In genomic region chr6:106084106-106084963, GRCh38 we compare ENCODE assay signal across 8 cellular contexts. TPM values are rescaled to one million over a fixed set of nuclear protein-coding genes. Genes with fewer than 3 reads are reported as not detected.
DNase-seq lines count a peak whose midpoint lies in the region; ATAC-seq and TF ChIP-seq lines count a peak whose summit lies in the region.

No MANE protein-coding gene starts in this region.

- CTCF ChIA-PET in activated CD4-positive, alpha-beta T cell treated with anti-CD3 and anti-CD28 coated beads, Interleukin-2, amount 10 ng/mL, durations not matched to agents 7 days and 5 days (lab: Charles Lee), result interaction anchor here (0.5 to 2.2 kb wide), 7 partner anchors 8 to 599 kb away, joined by 3 to 9 read pairs (median 3); no protein-coding TSS in a partner anchor

- H3K27me3 Mint-ChIP-seq in activated CD4-positive, alpha-beta T cell treated with anti-CD3 and anti-CD28 coated beads, Interleukin-2, amount 10 ng/mL, durations not matched to agents 7 days and 5 days, result peaks cover 26% of the 10 kb centered on the region
- no peaks in the 10 kb centered on the region for H3K27me3 Mint-ChIP-seq in effector memory CD8-positive, alpha-beta T cell
- H3K27me3 Mint-ChIP-seq in nephron progenitor cell (ENCODE audit: low read depth, poor library complexity), result no peaks in the 10 kb centered on the region

- no peaks in the 10 kb centered on the region for H3K27me3 ChIP-seq in Peyer's patch

- TF ChIP-seq CTCF in Peyer's patch (IDR thresholded peaks at IDR 0.05) (peak; percentile 25 to 49 (median 46)), nephron progenitor cell (IDR thresholded peaks at IDR 0.05) (peak; percentile 69)

- H3K9me3 Mint-ChIP-seq in activated CD4-positive, alpha-beta T cell treated with anti-CD3 and anti-CD28 coated beads, Interleukin-2, amount 10 ng/mL, durations not matched to agents 7 days and 5 days, result no peaks in the 10 kb centered on the region
- H3K9me3 Mint-ChIP-seq in effector memory CD8-positive, alpha-beta T cell, result no peaks in the 10 kb centered on the region
- H3K9me3 Mint-ChIP-seq in nephron progenitor cell, result no peaks in the 10 kb centered on the region

- no peak overlapping the region for H3K4me3 ChIP-seq in Peyer's patch

- no peak overlapping the region for H3K4me3 Mint-ChIP-seq in activated CD4-positive, alpha-beta T cell treated with anti-CD3 and anti-CD28 coated beads, Interleukin-2, amount 10 ng/mL, durations not matched to agents 7 days and 5 days
- peak overlapping the region; percentile 96 to 98 for H3K4me3 Mint-ChIP-seq in effector memory CD8-positive, alpha-beta T cell
- H3K4me3 Mint-ChIP-seq in nephron progenitor cell, result peak overlapping the region; percentile 91

- H3K4me1 ChIP-seq in Peyer's patch, result peaks cover 0 to 8% (median 1%) of the 10 kb centered on the region in 4 donors

- POLR2A ChIA-PET in activated CD4-positive, alpha-beta T cell treated with anti-CD3 and anti-CD28 coated beads, Interleukin-2, amount 10 ng/mL, durations not matched to agents 7 days and 5 days (lab: Charles Lee), result interaction anchor here (0.8 kb wide), 1 partner anchor 92 kb away, joined by 3 read pairs; no protein-coding TSS in a partner anchor

- peak; percentile 85 for ATAC-seq in GM21526 (IDR thresholded peaks at IDR 0.05; ENCODE audit: low FRiP score, unreplicated experiment)
- ATAC-seq in effector memory CD8-positive, alpha-beta T cell (replicated peaks), result peak; percentile 8

- peaks cover 27% of the 10 kb centered on the region for H3K36me3 Mint-ChIP-seq in activated CD4-positive, alpha-beta T cell treated with anti-CD3 and anti-CD28 coated beads, Interleukin-2, amount 10 ng/mL, durations not matched to agents 7 days and 5 days (ENCODE audit: low read depth)
- peaks cover 6% of the 10 kb centered on the region for H3K36me3 Mint-ChIP-seq in effector memory CD8-positive, alpha-beta T cell (ENCODE audit: insufficient read depth)
- no peaks in the 10 kb centered on the region for H3K36me3 Mint-ChIP-seq in nephron progenitor cell (ENCODE audit: low read depth)

- peaks cover 73% of the 10 kb centered on the region for H3K4me1 Mint-ChIP-seq in activated CD4-positive, alpha-beta T cell treated with anti-CD3 and anti-CD28 coated beads, Interleukin-2, amount 10 ng/mL, durations not matched to agents 7 days and 5 days
- peaks cover 53% of the 10 kb centered on the region in 2 donors for H3K4me1 Mint-ChIP-seq in effector memory CD8-positive, alpha-beta T cell (ENCODE audit: low read depth in 2 of 2)
- H3K4me1 Mint-ChIP-seq in nephron progenitor cell, result peaks cover 83% of the 10 kb centered on the region

- no peak for TF ChIP-seq POLR2A in Peyer's patch (IDR thresholded peaks at IDR 0.05)

- H3K27ac ChIP-seq in Peyer's patch, result peak overlapping the region in 3 of 4 donors; percentile 55 to 76 (median 72)

- no peak for DNase-seq in activated CD4-positive, alpha-beta T cell treated with anti-CD3 and anti-CD28 coated beads, Interleukin-2, amount 10 ng/mL, durations not matched to agents 7 days and 5 days
- no peak for DNase-seq in activated CD4-positive, alpha-beta T cell treated with anti-CD3 and anti-CD28 coated beads, Interleukin-2, amount 50 U/mL, for 48 hours
- peak; percentile 74 for DNase-seq in HK-2 (ENCODE audit: unreplicated experiment)
- peak in 1 of 3 donors; percentile 69 for DNase-seq in Peyer's patch
- DNase-seq in effector memory CD8-positive, alpha-beta T cell, result no peak
- peak; percentile 47 for DNase-seq in nephron progenitor cell
- DNase-seq in NCI-H1092 treated with DMSO at 0.1 percent for 48 hours (lab: John Stamatoyannopoulos, UW), result no peak

- H3K27ac Mint-ChIP-seq in activated CD4-positive, alpha-beta T cell treated with anti-CD3 and anti-CD28 coated beads, Interleukin-2, amount 10 ng/mL, durations not matched to agents 7 days and 5 days, result peak overlapping the region; percentile 58
- peak overlapping the region; percentile 82 to 91 for H3K27ac Mint-ChIP-seq in effector memory CD8-positive, alpha-beta T cell
- H3K27ac Mint-ChIP-seq in nephron progenitor cell, result no peak overlapping the region

- H3K36me3 ChIP-seq in Peyer's patch, result no peaks in the 10 kb centered on the region

- H3K9me3 ChIP-seq in Peyer's patch, result no peaks in the 10 kb centered on the region

RNA-seq across cellular contexts. Expression of gene PRDM1, which starts 1.8 kb away (rescaled TPM):
- total RNA-seq in activated CD4-positive, alpha-beta T cell treated with anti-CD3 and anti-CD28 coated beads, Interleukin-2, amount 10 ng/mL, durations not matched to agents 7 days and 5 days, result 10 to 100 TPM; 27.1 to 30.8 TPM
- total RNA-seq in Peyer's patch, result 10 to 100 TPM in 3 of 4 donors, 1 to 10 TPM in 1; 6.4 to 57.8 (median 14.9) TPM

Comparison
In these comparisons a context has a peak if more than half of its experiments do, and no peak if none do; other contexts are left out.
1. DNase-seq: peak in HK-2 (single experiment) and nephron progenitor cell (single experiment); none in activated CD4-positive, alpha-beta T cell treated with anti-CD3 and anti-CD28 coated beads, Interleukin-2, amount 10 ng/mL, durations not matched to agents 7 days and 5 days (single experiment), activated CD4-positive, alpha-beta T cell treated with anti-CD3 and anti-CD28 coated beads, Interleukin-2, amount 50 U/mL, for 48 hours (0 of 2), effector memory CD8-positive, alpha-beta T cell (0 of 3) and NCI-H1092 treated with DMSO at 0.1 percent for 48 hours (single experiment).